ENCODE assay signal across 8 cellular contexts in genomic region chr4:54941994-54942552, GRCh38.
DNase-seq lines count a peak whose midpoint lies in the region; ATAC-seq and TF ChIP-seq lines count a peak whose summit lies in the region.

No MANE protein-coding gene starts in this region.

- TF ChIP-seq CTCF in GM20000 (IDR thresholded peaks at IDR 0.05; ENCODE audit: extremely low read depth, missing control alignments) (no peak), Loucy (conservative IDR thresholded peaks at IDR 0.05; ENCODE audit: low read length) (no peak), HFFc6 (IDR thresholded peaks at IDR 0.05) (no peak)

- H3K27ac Mint-ChIP-seq in CD4-positive, CD25-positive, alpha-beta regulatory T cell: peak overlapping the region; percentile 90 to 99 (median 97)
- peak overlapping the region; percentile 69 for H3K27ac Mint-ChIP-seq in activated naive CD4-positive, alpha-beta T cell treated with anti-CD3 and anti-CD28 coated beads for 36 hours
- no peak overlapping the region for H3K27ac Mint-ChIP-seq in stimulated activated effector memory CD8-positive, alpha-beta T cell treated with anti-CD3 and anti-CD28 coated beads, Interleukin-12 subunit alpha, Interleukin-12 subunit beta, amount 100 ng/mL, for 72 hours
- H3K27ac Mint-ChIP-seq in HFFc6: no peak overlapping the region

- peaks cover 0 to 3% (median 0%) of the 10 kb centered on the region in 7 donors for H3K9me3 Mint-ChIP-seq in CD4-positive, CD25-positive, alpha-beta regulatory T cell
- no peaks in the 10 kb centered on the region for H3K9me3 Mint-ChIP-seq in activated naive CD4-positive, alpha-beta T cell treated with anti-CD3 and anti-CD28 coated beads for 36 hours
- no peaks in the 10 kb centered on the region for H3K9me3 Mint-ChIP-seq in stimulated activated effector memory CD8-positive, alpha-beta T cell treated with anti-CD3 and anti-CD28 coated beads, Interleukin-12 subunit alpha, Interleukin-12 subunit beta, amount 100 ng/mL, for 72 hours
- no peaks in the 10 kb centered on the region for H3K9me3 Mint-ChIP-seq in HFFc6

- peak overlapping the region; percentile 63 for H3K9ac ChIP-seq in Loucy (ENCODE audit: low read depth, low read length, poor library complexity, severe bottlenecking)

- no peaks in the 10 kb centered on the region for H3K9me3 ChIP-seq in CD4-positive, CD25-positive, alpha-beta regulatory T cell (ENCODE audit: control insufficient read depth in 2 of 2, low read length in 2 of 2)
- no peaks in the 10 kb centered on the region for H3K9me3 ChIP-seq in Loucy (ENCODE audit: insufficient read depth, low read depth, low read length)

- peaks cover 0 to 50% (median 19%) of the 10 kb centered on the region in 4 donors for H3K4me1 Mint-ChIP-seq in CD4-positive, CD25-positive, alpha-beta regulatory T cell
- H3K4me1 Mint-ChIP-seq in activated naive CD4-positive, alpha-beta T cell treated with anti-CD3 and anti-CD28 coated beads for 36 hours (ENCODE audit: low read depth): peaks cover 55% of the 10 kb centered on the region
- peaks cover 12% of the 10 kb centered on the region for H3K4me1 Mint-ChIP-seq in stimulated activated effector memory CD8-positive, alpha-beta T cell treated with anti-CD3 and anti-CD28 coated beads, Interleukin-12 subunit alpha, Interleukin-12 subunit beta, amount 100 ng/mL, for 72 hours
- H3K4me1 Mint-ChIP-seq in HFFc6 (ENCODE audit: low read depth): no peaks in the 10 kb centered on the region

- no peaks in the 10 kb centered on the region for H3K36me3 ChIP-seq in CD4-positive, CD25-positive, alpha-beta regulatory T cell (ENCODE audit: control insufficient read depth, insufficient read depth, low read length)
- H3K36me3 ChIP-seq in Loucy (ENCODE audit: insufficient read depth, low read length): no peaks in the 10 kb centered on the region

- H3K27me3 Mint-ChIP-seq in CD4-positive, CD25-positive, alpha-beta regulatory T cell: peaks cover 4% of the 10 kb centered on the region
- no peaks in the 10 kb centered on the region for H3K27me3 Mint-ChIP-seq in activated naive CD4-positive, alpha-beta T cell treated with anti-CD3 and anti-CD28 coated beads for 36 hours (ENCODE audit: low read depth)
- H3K27me3 Mint-ChIP-seq in HFFc6 (ENCODE audit: insufficient read depth): no peaks in the 10 kb centered on the region; the same call in none of the 2 replicates

- peak overlapping the region; percentile 36 to 84 (median 70) for H3K4me3 Mint-ChIP-seq in CD4-positive, CD25-positive, alpha-beta regulatory T cell
- peak overlapping the region; percentile 42 for H3K4me3 Mint-ChIP-seq in activated naive CD4-positive, alpha-beta T cell treated with anti-CD3 and anti-CD28 coated beads for 36 hours
- no peak overlapping the region for H3K4me3 Mint-ChIP-seq in stimulated activated effector memory CD8-positive, alpha-beta T cell treated with anti-CD3 and anti-CD28 coated beads, Interleukin-12 subunit alpha, Interleukin-12 subunit beta, amount 100 ng/mL, for 72 hours
- H3K4me3 Mint-ChIP-seq in HFFc6: no peak overlapping the region

- H3K4me2 ChIP-seq in Loucy (ENCODE audit: low read depth, low read length, poor library complexity, severe bottlenecking): peak overlapping the region; percentile 72

- CTCF ChIA-PET in activated naive CD4-positive, alpha-beta T cell treated with anti-CD3 and anti-CD28 coated beads for 36 hours (lab: Charles Lee): interaction anchor here (0.6 to 1.5 kb wide), 2 partner anchors 19 to 627 kb away, joined by 3 to 5 read pairs; no protein-coding TSS in a partner anchor

- intact Hi-C loops in activated naive CD4-positive, alpha-beta T cell treated with anti-CD3 and anti-CD28 coated beads for 36 hours (cut with micrococcal nuclease): loop anchor here (1.0 to 10.0 kb wide), 10 partner anchors 16 to 1827 kb away; partner anchors contain the start of genes CEP135, CHIC2, CLOCK and EXOC1

- peak overlapping the region; percentile 53 for H2AFZ ChIP-seq in Loucy (ENCODE audit: low read length)

- H3K27me3 ChIP-seq in CD4-positive, CD25-positive, alpha-beta regulatory T cell (ENCODE audit: control insufficient read depth, insufficient read depth, low read length): no peaks in the 10 kb centered on the region
- no peaks in the 10 kb centered on the region for H3K27me3 ChIP-seq in Loucy (ENCODE audit: insufficient read depth, low read length, poor library complexity, severe bottlenecking)

- peaks cover 11% of the 10 kb centered on the region for H3K4me1 ChIP-seq in CD4-positive, CD25-positive, alpha-beta regulatory T cell (ENCODE audit: control insufficient read depth, insufficient read depth, low read length, poor library complexity, severe bottlenecking)
- peaks cover 63% of the 10 kb centered on the region for H3K4me1 ChIP-seq in Loucy (ENCODE audit: insufficient read depth, low read length, poor library complexity, severe bottlenecking)

- H3K36me3 Mint-ChIP-seq in CD4-positive, CD25-positive, alpha-beta regulatory T cell: no peaks in the 10 kb centered on the region
- H3K36me3 Mint-ChIP-seq in activated naive CD4-positive, alpha-beta T cell treated with anti-CD3 and anti-CD28 coated beads for 36 hours (ENCODE audit: low read depth): no peaks in the 10 kb centered on the region
- no peaks in the 10 kb centered on the region for H3K36me3 Mint-ChIP-seq in stimulated activated effector memory CD8-positive, alpha-beta T cell treated with anti-CD3 and anti-CD28 coated beads, Interleukin-12 subunit alpha, Interleukin-12 subunit beta, amount 100 ng/mL, for 72 hours
- no peaks in the 10 kb centered on the region for H3K36me3 Mint-ChIP-seq in HFFc6 (ENCODE audit: low read depth)

- no peaks in the 10 kb centered on the region for H3K9me2 ChIP-seq in Loucy (replicated peaks; ENCODE audit: low read depth, low read length)

- peaks cover 9% of the 10 kb centered on the region for H3F3A ChIP-seq in Loucy (ENCODE audit: low read depth)

- peak; percentile 74 to 81 for ATAC-seq in CD4-positive, CD25-positive, alpha-beta regulatory T cell (ENCODE audit: low read depth in 2 of 2)
- ATAC-seq in stimulated activated effector memory CD8-positive, alpha-beta T cell treated with anti-CD3 and anti-CD28 coated beads, Interleukin-12 subunit alpha, Interleukin-12 subunit beta, amount 100 ng/mL, for 72 hours: peak; percentile 88

- no peaks in the 10 kb centered on the region for H3K79me2 ChIP-seq in Loucy (ENCODE audit: insufficient read depth, low read length)

- peak overlapping the region; percentile 59 for H3K27ac ChIP-seq in CD4-positive, CD25-positive, alpha-beta regulatory T cell (ENCODE audit: insufficient read depth, low read length, poor library complexity, severe bottlenecking)

- H4K20me1 ChIP-seq in Loucy (ENCODE audit: insufficient read depth, low read length, poor library complexity, severe bottlenecking): no peaks in the 10 kb centered on the region

- DNase-seq in CD4-positive, CD25-positive, alpha-beta regulatory T cell: peak; percentile 10 to 72 (median 68)
- DNase-seq in GM20000 (ENCODE audit: low spot score) (peak; percentile 15), NCI-H1694 (lab: John Stamatoyannopoulos, UW) (no peak), HFFc6 (no peak), AG20443 (ENCODE audit: low spot score) (no peak)
- DNase-seq in activated naive CD4-positive, alpha-beta T cell treated with anti-CD3 and anti-CD28 coated beads for 36 hours: peak; percentile 65
- DNase-seq in stimulated activated effector memory CD8-positive, alpha-beta T cell treated with anti-CD3 and anti-CD28 coated beads, Interleukin-12 subunit alpha, Interleukin-12 subunit beta, amount 100 ng/mL, for 72 hours (ENCODE audit: low spot score in 2 of 2): no peak

- peak overlapping the region; percentile 2 for H3K4me3 ChIP-seq in CD4-positive, CD25-positive, alpha-beta regulatory T cell (ENCODE audit: low read depth, low read length)
- H3K4me3 ChIP-seq in Loucy (ENCODE audit: low read length, poor library complexity, severe bottlenecking): peak overlapping the region; percentile 59

Comparison
In these comparisons a context has a peak if more than half of its experiments do, and no peak if none do; other contexts are left out.
1. DNase-seq: peak in CD4-positive, CD25-positive, alpha-beta regulatory T cell (3 of 3), GM20000 (single experiment) and activated naive CD4-positive, alpha-beta T cell treated with anti-CD3 and anti-CD28 coated beads for 36 hours (single experiment); none in stimulated activated effector memory CD8-positive, alpha-beta T cell treated with anti-CD3 and anti-CD28 coated beads, Interleukin-12 subunit alpha, Interleukin-12 subunit beta, amount 100 ng/mL, for 72 hours (0 of 2), NCI-H1694 (single experiment), HFFc6 (single experiment) and AG20443 (single experiment).
2. H3K27ac Mint-ChIP-seq: peak in CD4-positive, CD25-positive, alpha-beta regulatory T cell (3 of 3) and activated naive CD4-positive, alpha-beta T cell treated with anti-CD3 and anti-CD28 coated beads for 36 hours (single experiment); none in stimulated activated effector memory CD8-positive, alpha-beta T cell treated with anti-CD3 and anti-CD28 coated beads, Interleukin-12 subunit alpha, Interleukin-12 subunit beta, amount 100 ng/mL, for 72 hours (single experiment) and HFFc6 (single experiment).
3. H3K4me3 Mint-ChIP-seq: peak in CD4-positive, CD25-positive, alpha-beta regulatory T cell (4 of 4) and activated naive CD4-positive, alpha-beta T cell treated with anti-CD3 and anti-CD28 coated beads for 36 hours (single experiment); none in stimulated activated effector memory CD8-positive, alpha-beta T cell treated with anti-CD3 and anti-CD28 coated beads, Interleukin-12 subunit alpha, Interleukin-12 subunit beta, amount 100 ng/mL, for 72 hours (single experiment) and HFFc6 (single experiment).